ENCODE assay signal across 10 cellular contexts in the genomic region with DNA sequence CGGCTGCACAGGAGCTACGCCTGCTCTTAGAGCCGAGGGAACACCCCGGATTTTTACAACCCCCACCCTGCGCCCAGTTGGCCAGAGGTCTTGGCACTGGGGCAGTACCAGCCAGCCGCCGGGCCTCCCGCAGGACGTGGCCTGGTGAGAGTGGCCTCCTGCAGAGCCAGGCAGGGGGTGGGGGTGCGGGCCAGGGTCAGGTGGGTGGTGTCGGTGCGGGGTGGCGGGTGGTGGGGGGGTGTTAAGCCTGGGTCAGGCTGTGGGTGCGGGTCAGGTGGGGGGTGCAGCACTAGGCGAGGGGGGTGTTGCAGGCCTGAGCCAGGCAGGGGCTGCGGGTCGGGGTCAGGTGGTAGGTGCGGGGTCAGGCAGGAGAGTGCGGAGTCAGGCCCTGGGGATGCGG. TPM values are rescaled to one million over a fixed set of nuclear protein-coding genes. Genes with fewer than 3 reads are reported as not detected.
DNase-seq lines count a peak whose midpoint lies in the region; ATAC-seq and TF ChIP-seq lines count a peak whose summit lies in the region.
"Had no signal": no experiment of that assay in that cellular context is flagged by ENCODE, and none has a peak within 500 bp of the region (broad histone marks: within the 10 kb centered on the region; RNA-seq: fewer than 3 reads in every experiment).

No MANE protein-coding gene starts in this region.

- H3K4me3 ChIP-seq in BLaER1 treated with 17β-estradiol and CSF1 and Interleukin-3, amounts not matched to agents 10 nM and 100 nM, result peak overlapping the region; percentile 25 to 83 (median 46); a peak in 17 of 20 replicates
- H3K4me3 ChIP-seq in OCI-LY7 (ENCODE audit: low read depth, low read length, poor library complexity, severe bottlenecking) (peak overlapping the region; percentile 85), esophagus squamous epithelium (peak overlapping the region; percentile 83 to 97 (median 88)), neuron (ENCODE audit: low read length) (peak overlapping the region; percentile 95)

- WGBS in esophagus squamous epithelium, 2 donors, result no CpG with 5 or more reads among the region's 20 CpGs

- H3K4me1 ChIP-seq in BLaER1 treated with 17β-estradiol and CSF1 and Interleukin-3, amounts not matched to agents 10 nM and 100 nM, result peaks cover 22 to 36% (median 28%) of the 10 kb centered on the region in 10 experiments
- H3K4me1 ChIP-seq in OCI-LY7 (ENCODE audit: insufficient read depth, low read length, poor library complexity, severe bottlenecking) (peaks cover 21% of the 10 kb centered on the region), esophagus squamous epithelium (peaks cover 12 to 31% (median 12%) of the 10 kb centered on the region in 3 donors), neuron (ENCODE audit: insufficient read depth, low read length) (peaks cover 8% of the 10 kb centered on the region)

- TF ChIP-seq CTCF in OCI-LY7 (conservative IDR thresholded peaks at IDR 0.05; ENCODE audit: low read length), result no peak
- no peak for TF ChIP-seq CTCF in esophagus squamous epithelium (IDR thresholded peaks at IDR 0.05)

- no peaks in the 10 kb centered on the region for H3K79me2 ChIP-seq in OCI-LY7 (ENCODE audit: insufficient read depth, low read depth, low read length)

- no peak for DNase-seq in OCI-LY7 (ENCODE audit: low spot score)
- no peak for DNase-seq in esophagus squamous epithelium (lab: John Stamatoyannopoulos, UW)
- DNase-seq in SW 1271 (lab: John Stamatoyannopoulos, UW), result no peak
- no peak for DNase-seq in kidney glomerular epithelial cell (lab: John Stamatoyannopoulos, UW)
- no peak for DNase-seq in hippocampal formation (lab: John Stamatoyannopoulos, UW)

- CTCF ChIA-PET in OCI-LY7 (lab: Charles Lee; ENCODE audit: unreplicated experiment), result no interaction called here

- peaks cover 30 to 42% (median 35%) of the 10 kb centered on the region in 11 experiments for H3K36me3 ChIP-seq in BLaER1 treated with 17β-estradiol and CSF1 and Interleukin-3, amounts not matched to agents 10 nM and 100 nM
- H3K36me3 ChIP-seq in OCI-LY7 (ENCODE audit: insufficient read depth, low read length) (peaks cover 7% of the 10 kb centered on the region; the same call in 1 of the 2 replicates), esophagus squamous epithelium (peaks cover 10 to 43% (median 14%) of the 10 kb centered on the region in 3 donors), neuron (ENCODE audit: insufficient read depth, low read length) (peaks cover 34% of the 10 kb centered on the region)

- H3K4me2 ChIP-seq in BLaER1 treated with 17β-estradiol and CSF1 and Interleukin-3, amounts not matched to agents 10 nM and 100 nM, result peak overlapping the region; percentile 80 to 93 (median 87)
- peak overlapping the region; percentile 34 for H3K4me2 ChIP-seq in OCI-LY7 (ENCODE audit: low read length)
- H3K4me2 ChIP-seq: KMS-11 had no signal

- no peak overlapping the region for H3K27ac ChIP-seq in BLaER1 treated with 17β-estradiol and CSF1 and Interleukin-3, amounts not matched to agents 10 nM and 100 nM
- H3K27ac ChIP-seq in OCI-LY7 (ENCODE audit: low read depth, low read length, poor library complexity, severe bottlenecking) (no peak overlapping the region), esophagus squamous epithelium (peak overlapping the region in 2 of 4 donors; percentile 88 to 97)
- H3K27ac ChIP-seq: KMS-11 had no signal

- ATAC-seq in GM18520 (IDR thresholded peaks at IDR 0.05; ENCODE audit: unreplicated experiment), result no peak

- H2AFZ ChIP-seq in OCI-LY7 (ENCODE audit: low read length), result no peak overlapping the region
- H2AFZ ChIP-seq in neuron (ENCODE audit: low read depth, low read length), result no peak overlapping the region

- POLR2A ChIA-PET in OCI-LY7 (lab: Charles Lee), result no interaction called here

- H3K27me3 ChIP-seq in BLaER1 treated with 17β-estradiol and CSF1 and Interleukin-3, amounts not matched to agents 10 nM and 100 nM, result no peaks in the 10 kb centered on the region; a peak in 1 of 22 replicates
- H3K27me3 ChIP-seq in esophagus squamous epithelium, result no peaks in the 10 kb centered on the region
- H3K27me3 ChIP-seq in neuron (ENCODE audit: insufficient read depth, low read length), result no peaks in the 10 kb centered on the region
- H3K27me3 ChIP-seq: testis had no signal

- H3K9ac ChIP-seq in BLaER1 treated with 17β-estradiol and CSF1 and Interleukin-3, amounts not matched to agents 10 nM and 100 nM, result peak overlapping the region; percentile 18 to 71 (median 62); a peak in 19 of 22 replicates

- H4K20me1 ChIP-seq in BLaER1 treated with 17β-estradiol and CSF1 and Interleukin-3, amounts not matched to agents 10 nM and 100 nM, result peaks cover 0 to 29% (median 6%) of the 10 kb centered on the region in 11 experiments; a peak in 10 of 22 replicates
- H4K20me1 ChIP-seq in OCI-LY7 (ENCODE audit: insufficient read depth, low read length), result no peaks in the 10 kb centered on the region

- no peaks in the 10 kb centered on the region for H3K9me2 ChIP-seq in OCI-LY7 (ENCODE audit: insufficient read depth, low read length)

- H3K9me3 ChIP-seq in BLaER1 treated with 17β-estradiol and CSF1 and Interleukin-3, amounts not matched to agents 10 nM and 100 nM (replicated peaks in 1 of 11), result no peaks in the 10 kb centered on the region
- H3K9me3 ChIP-seq in OCI-LY7 (ENCODE audit: low read length) (no peaks in the 10 kb centered on the region), esophagus squamous epithelium (no peaks in the 10 kb centered on the region), neuron (ENCODE audit: low read length) (no peaks in the 10 kb centered on the region)
- H3K9me3 ChIP-seq: testis had no signal

- no TSS peak for BruUV-seq in OCI-LY7 (replicated peaks; lab: Mats Ljungman, UMichigan)

- TF ChIP-seq POLR2A in esophagus squamous epithelium (IDR thresholded peaks at IDR 0.05), result no peak

- intact Hi-C loops in OCI-LY7 (cut with micrococcal nuclease; ENCODE audit: unreplicated experiment) (no loop called here), esophagus squamous epithelium (cut with DNase I) (no loop called here)

RNA-seq across cellular contexts. Expression of a gene that starts 0.6 kb away (rescaled TPM):
- total RNA-seq in OCI-LY7 (2014; rRNA removed; shearing (Covaris generic)), result 39.5 and 48.3 TPM in 2 replicates
- total RNA-seq in OCI-LY7 (2022) (42.2 and 46.2 TPM in 2 replicates), esophagus squamous epithelium (100 to 1,000 TPM in 2 of 4 donors, 10 to 100 TPM in 2; 75.0 to 115 (median 99.2) TPM)

RNA-seq across cellular contexts. Expression of a gene that starts 6.6 kb away (rescaled TPM):
- total RNA-seq in OCI-LY7 (2014; rRNA removed; shearing (Covaris generic)), result 5.9 and 10.7 TPM in 2 replicates
- total RNA-seq in OCI-LY7 (2022) (16.0 and 28.1 TPM in 2 replicates), esophagus squamous epithelium (10 to 100 TPM; 11.5 to 16.6 (median 15.9) TPM)

RNA-seq across cellular contexts. Expression of a gene that starts 14.7 kb away (rescaled TPM):
- 46.0 and 47.5 TPM in 2 replicates for total RNA-seq in OCI-LY7 (2014; rRNA removed; shearing (Covaris generic))
- 23.6 and 30.4 TPM in 2 replicates for total RNA-seq in OCI-LY7 (2022)
- total RNA-seq in esophagus squamous epithelium, result 10 to 100 TPM in 2 of 4 donors, 1 to 10 TPM in 2; 6.7 to 17.7 (median 12.5) TPM

RNA-seq across cellular contexts. Expression of a gene that starts 21.4 kb away (rescaled TPM):
- 60.3 and 85.6 TPM in 2 replicates for total RNA-seq in OCI-LY7 (2014; rRNA removed; shearing (Covaris generic))
- total RNA-seq in OCI-LY7 (2022), result 101 and 107 TPM in 2 replicates
- total RNA-seq in esophagus squamous epithelium, result 10 to 100 TPM; 24.6 to 32.8 (median 27.1) TPM

RNA-seq across cellular contexts. Expression of a gene that starts 25.3 kb away (rescaled TPM):
- total RNA-seq in OCI-LY7 (2014; rRNA removed; shearing (Covaris generic)), result not detected in 2 replicates
- not detected in 2 replicates for total RNA-seq in OCI-LY7 (2022)
- not detected for total RNA-seq in esophagus squamous epithelium
